21 cellular contexts compared by ENCODE assay signal in the genomic region with DNA sequence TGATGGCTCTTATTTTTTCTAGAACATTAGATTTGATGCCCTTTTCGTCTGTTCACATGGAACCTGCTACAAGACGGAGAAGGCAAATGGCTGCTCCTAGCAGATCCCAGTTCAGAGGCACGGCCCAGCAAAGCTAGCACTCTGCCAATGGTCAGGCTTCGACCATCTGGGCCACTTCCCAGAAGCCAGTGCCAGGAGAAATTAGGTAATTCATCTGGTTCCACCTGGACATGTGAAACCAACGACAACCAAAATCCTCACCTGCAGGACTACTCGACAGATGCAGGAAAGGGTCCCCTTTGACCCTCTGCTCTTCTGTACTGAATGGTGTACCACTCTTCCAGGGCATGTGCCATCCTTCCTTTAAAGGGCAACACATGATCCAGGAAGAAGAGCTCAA. TPM values are rescaled to one million over a fixed set of nuclear protein-coding genes. Genes with fewer than 3 reads are reported as not detected.
DNase-seq lines count a peak whose midpoint lies in the region; ATAC-seq and TF ChIP-seq lines count a peak whose summit lies in the region.
"Had no signal": no experiment of that assay in that cellular context is flagged by ENCODE, and none has a peak within 500 bp of the region (broad histone marks: within the 10 kb centered on the region; RNA-seq: fewer than 3 reads in every experiment).

No MANE protein-coding gene starts in this region.

- peaks cover 29 to 66% (median 46%) of the 10 kb centered on the region in 4 donors for H3K4me1 Mint-ChIP-seq in CD4-positive, CD25-positive, alpha-beta regulatory T cell
- peaks cover 45% of the 10 kb centered on the region for H3K4me1 Mint-ChIP-seq in activated T-helper 1 cell treated with anti-CD3 and anti-CD28 coated beads, Interleukin-12 subunit alpha, Interleukin-12 subunit beta, Interleukin-2, Interleukin-4 antibody, amounts not matched to agents 30 ng/mL and 10 ng/mL and 1 ng/mL, durations not matched to agents 14 hours and 24 hours and 36 hours (ENCODE audit: low read depth)
- H3K4me1 Mint-ChIP-seq in mesothelial cell of epicardium: peaks cover 9% of the 10 kb centered on the region

- TF ChIP-seq CTCF in DOHH2 (IDR thresholded peaks at IDR 0.05; ENCODE audit: low read depth, low read length, poor library complexity, severe bottlenecking) (no peak), mesothelial cell of epicardium (IDR thresholded peaks at IDR 0.05; ENCODE audit: unreplicated experiment) (no peak), Peyer's patch (IDR thresholded peaks at IDR 0.05) (no peak)

- H3F3A ChIP-seq in DOHH2 (ENCODE audit: control insufficient read depth, insufficient read depth): peaks cover 34% of the 10 kb centered on the region

- H3K36me3 ChIP-seq in CD4-positive, CD25-positive, alpha-beta regulatory T cell (ENCODE audit: control insufficient read depth, insufficient read depth, low read length): no peaks in the 10 kb centered on the region
- H3K36me3 ChIP-seq in DOHH2 (ENCODE audit: control insufficient read depth, low read length): peaks cover 17% of the 10 kb centered on the region
- H3K36me3 ChIP-seq in Peyer's patch: no peaks in the 10 kb centered on the region
- H3K36me3 ChIP-seq: tibial artery had no signal

- no peaks in the 10 kb centered on the region for H3K27me3 ChIP-seq in CD4-positive, CD25-positive, alpha-beta regulatory T cell (ENCODE audit: control insufficient read depth, insufficient read depth, low read length)
- H3K27me3 ChIP-seq in DOHH2 (ENCODE audit: control insufficient read depth, low read length) (no peaks in the 10 kb centered on the region), Peyer's patch (no peaks in the 10 kb centered on the region)
- H3K27me3 ChIP-seq: tibial artery had no signal

- TF ChIP-seq POLR2A in erythroblast (IDR thresholded peaks at IDR 0.05; ENCODE audit: low read length) (no peak), Peyer's patch (IDR thresholded peaks at IDR 0.05) (no peak)

- H3K4me1 ChIP-seq in CD4-positive, CD25-positive, alpha-beta regulatory T cell (ENCODE audit: control insufficient read depth, insufficient read depth, low read length, poor library complexity, severe bottlenecking): peaks cover 34% of the 10 kb centered on the region
- peaks cover 75% of the 10 kb centered on the region for H3K4me1 ChIP-seq in DOHH2 (ENCODE audit: control insufficient read depth, low read length)
- H3K4me1 ChIP-seq in Peyer's patch: peaks cover 0 to 11% (median 6%) of the 10 kb centered on the region in 4 donors

- H3K36me3 Mint-ChIP-seq in CD4-positive, CD25-positive, alpha-beta regulatory T cell: no peaks in the 10 kb centered on the region
- peaks cover 5% of the 10 kb centered on the region for H3K36me3 Mint-ChIP-seq in activated T-helper 1 cell treated with anti-CD3 and anti-CD28 coated beads, Interleukin-12 subunit alpha, Interleukin-12 subunit beta, Interleukin-2, Interleukin-4 antibody, amounts not matched to agents 30 ng/mL and 10 ng/mL and 1 ng/mL, durations not matched to agents 14 hours and 24 hours and 36 hours (ENCODE audit: low read depth)
- no peaks in the 10 kb centered on the region for H3K36me3 Mint-ChIP-seq in mesothelial cell of epicardium

- peak overlapping the region; percentile 14 for H3K4me3 ChIP-seq in CD4-positive, CD25-positive, alpha-beta regulatory T cell (ENCODE audit: low read depth, low read length)
- peak overlapping the region; percentile 93 for H3K4me3 ChIP-seq in DOHH2 (ENCODE audit: low read length)
- no peak overlapping the region for H3K4me3 ChIP-seq in Peyer's patch
- H3K4me3 ChIP-seq: coronary artery had no signal

- no peaks in the 10 kb centered on the region for H3K9me3 ChIP-seq in CD4-positive, CD25-positive, alpha-beta regulatory T cell (ENCODE audit: control insufficient read depth in 2 of 2, low read length in 2 of 2)
- H3K9me3 ChIP-seq in DOHH2 (ENCODE audit: control insufficient read depth, insufficient read depth, low read length): no peaks in the 10 kb centered on the region
- H3K9me3 ChIP-seq in Peyer's patch: no peaks in the 10 kb centered on the region
- H3K9me3 ChIP-seq: tibial artery had no signal

- H3K27ac Mint-ChIP-seq in CD4-positive, CD25-positive, alpha-beta regulatory T cell: peak overlapping the region; percentile 52 to 90 (median 88)
- peak overlapping the region; percentile 31 for H3K27ac Mint-ChIP-seq in activated T-helper 1 cell treated with anti-CD3 and anti-CD28 coated beads, Interleukin-12 subunit alpha, Interleukin-12 subunit beta, Interleukin-2, Interleukin-4 antibody, amounts not matched to agents 30 ng/mL and 10 ng/mL and 1 ng/mL, durations not matched to agents 14 hours and 24 hours and 36 hours
- H3K27ac Mint-ChIP-seq in mesothelial cell of epicardium: no peak overlapping the region
- H3K27ac Mint-ChIP-seq: GM23338 had no signal

- ATAC-seq in CD4-positive, CD25-positive, alpha-beta regulatory T cell (ENCODE audit: low read depth in 2 of 2): no peak
- ATAC-seq: GM23338 had no signal

- peak overlapping the region; percentile 85 to 90 (median 86) for H3K4me3 Mint-ChIP-seq in CD4-positive, CD25-positive, alpha-beta regulatory T cell
- H3K4me3 Mint-ChIP-seq in activated T-helper 1 cell treated with anti-CD3 and anti-CD28 coated beads, Interleukin-12 subunit alpha, Interleukin-12 subunit beta, Interleukin-2, Interleukin-4 antibody, amounts not matched to agents 30 ng/mL and 10 ng/mL and 1 ng/mL, durations not matched to agents 14 hours and 24 hours and 36 hours: peak overlapping the region; percentile 78
- H3K4me3 Mint-ChIP-seq in mesothelial cell of epicardium: peak overlapping the region; percentile 15

- no peaks in the 10 kb centered on the region for H3K9me2 ChIP-seq in DOHH2 (replicated peaks; ENCODE audit: control insufficient read depth, low read length)

- DNase-seq in CD4-positive, CD25-positive, alpha-beta regulatory T cell: no peak
- DNase-seq in activated T-helper 1 cell treated with anti-CD3 and anti-CD28 coated beads, Interleukin-12 subunit alpha, Interleukin-12 subunit beta, Interleukin-2, Interleukin-4 antibody, amounts not matched to agents 30 ng/mL and 10 ng/mL and 1 ng/mL, durations not matched to agents 14 hours and 24 hours and 36 hours (ENCODE audit: low spot score): no peak
- DNase-seq in mesothelial cell of epicardium (ENCODE audit: low spot score in 2 of 2, unreplicated experiment in 2 of 2) (no peak), erythroblast (lab: John Stamatoyannopoulos, UW) (no peak), NCI-H345 (lab: John Stamatoyannopoulos, UW) (no peak), Peyer's patch (no peak), pons (ENCODE audit: low spot score) (no peak)
- DNase-seq: activated CD4-positive, alpha-beta T cell treated with anti-CD3 and anti-CD28 coated beads, Interleukin-2, amount 50 U/mL, for 1 hour; activated T-cell treated with anti-CD3 and anti-CD28 coated beads, Interleukin-2, amount 50 U/mL, for 48 hours; anterior cingulate cortex; NCI-H2081; NCI-H774; nucleus accumbens; Right ventricle myocardium superior; stimulated activated CD4-positive, alpha-beta T cell treated with anti-CD3 and anti-CD28 coated beads, Interleukin-4, amount 100 ng/mL, for 1 hour; stimulated activated CD8-positive, alpha-beta memory T cell treated with anti-CD3 and anti-CD28 coated beads, Interleukin-4, amount 100 ng/mL, for 48 hours; T-helper 9 cell; tibial artery had no signal

- H3K9me3 Mint-ChIP-seq in CD4-positive, CD25-positive, alpha-beta regulatory T cell: peaks cover 0 to 2% (median 0%) of the 10 kb centered on the region in 7 donors
- no peaks in the 10 kb centered on the region for H3K9me3 Mint-ChIP-seq in activated T-helper 1 cell treated with anti-CD3 and anti-CD28 coated beads, Interleukin-12 subunit alpha, Interleukin-12 subunit beta, Interleukin-2, Interleukin-4 antibody, amounts not matched to agents 30 ng/mL and 10 ng/mL and 1 ng/mL, durations not matched to agents 14 hours and 24 hours and 36 hours
- no peaks in the 10 kb centered on the region for H3K9me3 Mint-ChIP-seq in mesothelial cell of epicardium

- peak overlapping the region; percentile 80 for H3K4me2 ChIP-seq in DOHH2 (ENCODE audit: low read length)

- intact Hi-C loops in activated T-helper 1 cell treated with anti-CD3 and anti-CD28 coated beads, Interleukin-12 subunit alpha, Interleukin-12 subunit beta, Interleukin-2, Interleukin-4 antibody, amounts not matched to agents 30 ng/mL and 10 ng/mL and 1 ng/mL, durations not matched to agents 14 hours and 24 hours and 36 hours (cut with micrococcal nuclease): no loop called here

- H4K20me1 ChIP-seq in DOHH2 (ENCODE audit: control insufficient read depth, insufficient read depth, low read depth, low read length): 0 out of 2 replicates have a peak, but pooled peaks cover 4% of the 10 kb centered on the region

- H3K27ac ChIP-seq in CD4-positive, CD25-positive, alpha-beta regulatory T cell (ENCODE audit: insufficient read depth, low read length, poor library complexity, severe bottlenecking): no peak overlapping the region
- peak overlapping the region; percentile 68; the same call in 1 of the 2 replicates for H3K27ac ChIP-seq in DOHH2 (ENCODE audit: low read depth, low read length)
- H3K27ac ChIP-seq in Peyer's patch: peak overlapping the region in 1 of 4 donors; percentile 66
- H3K27ac ChIP-seq: coronary artery had no signal

- H3K27me3 Mint-ChIP-seq in CD4-positive, CD25-positive, alpha-beta regulatory T cell: no peaks in the 10 kb centered on the region
- H3K27me3 Mint-ChIP-seq in activated T-helper 1 cell treated with anti-CD3 and anti-CD28 coated beads, Interleukin-12 subunit alpha, Interleukin-12 subunit beta, Interleukin-2, Interleukin-4 antibody, amounts not matched to agents 30 ng/mL and 10 ng/mL and 1 ng/mL, durations not matched to agents 14 hours and 24 hours and 36 hours (ENCODE audit: insufficient read depth): peaks cover 17% of the 10 kb centered on the region
- no peaks in the 10 kb centered on the region for H3K27me3 Mint-ChIP-seq in mesothelial cell of epicardium (ENCODE audit: low read depth)

- peaks cover 78% of the 10 kb centered on the region for H3K79me2 ChIP-seq in DOHH2 (ENCODE audit: control insufficient read depth, low read length)

RNA-seq across cellular contexts. Expression of a gene that starts 25.4 kb away (rescaled TPM):
- total RNA-seq in CD4-positive, CD25-positive, alpha-beta regulatory T cell: 39.9 TPM
- 1 to 10 TPM in 3 of 4 donors, under 1 TPM in 1; 0.71 to 2.3 (median 1.5) TPM for polyA plus RNA-seq in CD4-positive, CD25-positive, alpha-beta regulatory T cell
- total RNA-seq in activated T-helper 1 cell treated with anti-CD3 and anti-CD28 coated beads, Interleukin-12 subunit alpha, Interleukin-12 subunit beta, Interleukin-2, Interleukin-4 antibody, amounts not matched to agents 30 ng/mL and 10 ng/mL and 1 ng/mL, durations not matched to agents 14 hours and 24 hours and 36 hours: 47.8 and 50.6 TPM in 2 replicates
- total RNA-seq in mesothelial cell of epicardium: 94.2 to 103 TPM (median 95.0 TPM) in 3 replicates
- 10 to 100 TPM; 68.5 to 99.1 (median 88.7) TPM for total RNA-seq in Peyer's patch

Comparison
In these comparisons a context has a peak if more than half of its experiments do, and no peak if none do; other contexts are left out.
1. H3K4me3 ChIP-seq: peak in CD4-positive, CD25-positive, alpha-beta regulatory T cell (single experiment) and DOHH2 (single experiment); none in Peyer's patch (0 of 4).
2. H3K4me3 Mint-ChIP-seq: peak in every context shown above with its lines; median percentile 86 in CD4-positive, CD25-positive, alpha-beta regulatory T cell; 78 in activated T-helper 1 cell treated with anti-CD3 and anti-CD28 coated beads, Interleukin-12 subunit alpha, Interleukin-12 subunit beta, Interleukin-2, Interleukin-4 antibody, amounts not matched to agents 30 ng/mL and 10 ng/mL and 1 ng/mL, durations not matched to agents 14 hours and 24 hours and 36 hours; 15 in mesothelial cell of epicardium.